7 cellular contexts compared by ENCODE assay signal in the genomic region with DNA sequence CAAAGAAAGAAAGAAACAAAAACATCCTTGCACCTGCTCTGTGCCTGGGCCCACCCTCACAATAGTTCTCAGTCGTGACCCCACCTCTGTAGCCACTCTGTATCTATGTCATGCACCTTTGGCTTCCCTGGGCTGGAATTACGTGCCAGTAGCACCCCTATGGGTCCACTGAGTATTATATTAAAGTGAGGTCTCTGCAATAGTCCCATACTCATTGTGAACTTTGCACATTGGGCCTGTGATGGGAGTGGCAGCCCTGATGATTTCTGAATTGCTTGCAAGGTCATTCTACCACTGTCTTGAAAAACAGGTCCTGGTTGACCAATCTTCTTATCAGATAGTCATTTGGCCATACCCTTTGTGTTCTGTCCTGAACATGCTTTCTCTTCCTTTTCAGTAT.
"Had no signal": no experiment of that assay in that cellular context is flagged by ENCODE, and none has a peak within 500 bp of the region (broad histone marks: within the 10 kb centered on the region; RNA-seq: fewer than 3 reads in every experiment).

No MANE protein-coding gene starts in this region.

- H3K4me2 ChIP-seq: GM23338 had no signal

- H3K4me3 ChIP-seq: GM23338, K562 had no signal

- H3K27ac ChIP-seq: HL-60 had no signal

- ATAC-seq: GM23338, K562 had no signal

- H2AFZ ChIP-seq: GM23338 had no signal

- DNase-seq: H9, HCEC 1CT, IMR-90, KG1 had no signal
